In the genomic region with DNA sequence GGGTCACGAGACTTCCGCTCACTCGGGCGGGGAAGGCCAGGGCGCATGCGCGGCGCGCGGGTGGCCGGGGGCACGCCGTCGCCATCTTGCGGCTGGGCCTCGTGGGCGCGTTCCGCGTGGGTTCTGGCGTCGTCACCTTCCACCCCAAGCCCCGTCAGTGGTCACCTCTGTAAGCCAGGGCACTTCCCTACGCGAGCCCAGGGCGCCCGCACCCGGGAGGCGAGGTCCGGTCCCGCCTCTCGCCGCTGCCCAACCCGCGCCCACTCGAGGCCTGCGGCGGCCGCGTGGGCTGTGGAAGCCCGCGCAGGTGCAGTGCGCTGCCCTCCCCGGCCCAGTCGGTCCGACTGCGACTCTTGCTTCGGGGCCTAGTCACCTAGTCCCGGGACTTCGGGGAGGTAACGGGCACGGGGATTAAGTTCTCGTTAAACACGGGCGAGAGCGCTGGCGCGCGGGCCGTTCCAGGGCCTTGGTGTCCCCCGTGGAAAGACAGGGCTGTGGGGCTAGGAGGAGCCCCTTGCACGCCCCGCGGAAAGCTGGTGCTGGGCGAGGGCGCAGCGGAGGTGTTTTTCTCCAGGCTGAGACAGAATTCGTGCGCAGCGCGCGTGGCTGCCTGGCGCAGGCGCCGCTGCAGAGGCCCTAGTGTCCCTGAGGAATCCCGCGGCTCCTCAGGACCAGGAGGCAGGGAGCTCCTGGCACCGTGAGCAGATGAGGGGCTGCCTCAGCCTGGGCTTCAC, we compare ENCODE assay signal across 8 cellular contexts. TPM values are rescaled to one million over a fixed set of nuclear protein-coding genes. Genes with fewer than 3 reads are reported as not detected.
DNase-seq lines count a peak whose midpoint lies in the region; ATAC-seq and TF ChIP-seq lines count a peak whose summit lies in the region.

No MANE protein-coding gene starts in this region.

- peaks cover 0 to 1% (median 0%) of the 10 kb centered on the region in 7 donors for H3K9me3 Mint-ChIP-seq in CD4-positive, CD25-positive, alpha-beta regulatory T cell

- no TSS peak for BruUV-seq in IMR-90 (replicated peaks; lab: Mats Ljungman, UMichigan)

- H3K79me1 ChIP-seq in IMR-90 (ENCODE audit: low read depth in 1 of 2, low read length in 2 of 2), result peaks cover 5 to 58% of the 10 kb centered on the region in 2 experiments; a peak in 3 of 4 replicates

- dilution Hi-C loops in IMR-90 (cut with HindIII; ENCODE audit: low sequenced_read_pairs, unreplicated experiment), result no loop called here

- peak overlapping the region; percentile 85 for H3K18ac ChIP-seq in IMR-90 (ENCODE audit: low read depth, low read length)

- peak overlapping the region; percentile 92 to 94 (median 93) for H3K27ac Mint-ChIP-seq in CD4-positive, CD25-positive, alpha-beta regulatory T cell

- peak overlapping the region; percentile 62 for H3K4me3 ChIP-seq in CD4-positive, CD25-positive, alpha-beta regulatory T cell (ENCODE audit: low read depth, low read length)
- H3K4me3 ChIP-seq in IMR-90 (ENCODE audit: insufficient read depth, low read depth, low read length) (peak overlapping the region; percentile 87), neural cell (ENCODE audit: low read length) (peak overlapping the region; percentile 97), stomach (peak overlapping the region; percentile 68 to 98 (median 85))

- peak overlapping the region; percentile 88 for H3K4me2 ChIP-seq in IMR-90 (ENCODE audit: low read depth, low read length)
- peak overlapping the region; percentile 63 for H3K4me2 ChIP-seq in neural cell (ENCODE audit: low read length)

- H3K9me1 ChIP-seq in IMR-90 (ENCODE audit: insufficient read depth, low read length), result peaks cover 7% of the 10 kb centered on the region; the same call in 1 of the 2 replicates

- H3K9me3 ChIP-seq in CD4-positive, CD25-positive, alpha-beta regulatory T cell (ENCODE audit: control insufficient read depth in 2 of 2, low read length in 2 of 2), result no peaks in the 10 kb centered on the region
- H3K9me3 ChIP-seq in IMR-90 (ENCODE audit: control insufficient read depth, insufficient read depth, low read length), result no peaks in the 10 kb centered on the region
- no peaks in the 10 kb centered on the region for H3K9me3 ChIP-seq in neural cell (ENCODE audit: low read length)
- no peaks in the 10 kb centered on the region for H3K9me3 ChIP-seq in stomach

- peaks cover 13% of the 10 kb centered on the region for H3K79me2 ChIP-seq in neural cell (replicated peaks; ENCODE audit: insufficient read depth, low read length)

- H4K91ac ChIP-seq in IMR-90 (ENCODE audit: insufficient read depth, low read depth, low read length), result peak overlapping the region; percentile 98

- TF ChIP-seq EP300 in neural cell (conservative IDR thresholded peaks at IDR 0.05; ENCODE audit: poor library complexity, severe bottlenecking), result peak; percentile 79
- TF ChIP-seq EP300 in stomach (IDR thresholded peaks at IDR 0.05), result peak; percentile 30

- peak overlapping the region; percentile 68 for H2BK120ac ChIP-seq in IMR-90 (ENCODE audit: low read depth, low read length)

- peak overlapping the region; percentile 98 to 99 for H4K8ac ChIP-seq in IMR-90 (ENCODE audit: low read depth in 2 of 2, low read length in 2 of 2)

- ATAC-seq in CD4-positive, CD25-positive, alpha-beta regulatory T cell (ENCODE audit: low read depth in 2 of 2), result peak; percentile 31 to 37
- ATAC-seq in GM19452 (IDR thresholded peaks at IDR 0.05; ENCODE audit: unreplicated experiment), result peak; percentile 36
- ATAC-seq in IMR-90 (ENCODE audit: low read depth), result peak; percentile 4

- peak overlapping the region; percentile 95 for H4K5ac ChIP-seq in IMR-90 (ENCODE audit: low read depth, low read length)

- in situ Hi-C loops in IMR-90 (cut with MboI; ENCODE audit: low sequenced_read_pairs), result no loop called here

- TF ChIP-seq CTCF in IMR-90 (conservative IDR thresholded peaks at IDR 0.05; ENCODE audit: low read depth, low read length) (peak; percentile 30; the same call in 1 of the 2 replicates), RWPE1 (conservative IDR thresholded peaks at IDR 0.05; ENCODE audit: low read depth) (peak; percentile 46), neural cell (IDR thresholded peaks at IDR 0.05; ENCODE audit: poor library complexity, severe bottlenecking) (peak; percentile 63), stomach (IDR thresholded peaks at IDR 0.05) (peak in 2 of 7 experiments; percentile 7 to 39)

- H2AK9ac ChIP-seq in IMR-90 (replicated peaks; ENCODE audit: low read depth, low read length, poor library complexity), result peak overlapping the region; percentile 100

- no peak overlapping the region for H2BK20ac ChIP-seq in IMR-90 (ENCODE audit: low read depth, low read length)

- peak; percentile 93 to 97 (median 95) for DNase-seq in CD4-positive, CD25-positive, alpha-beta regulatory T cell
- DNase-seq in IMR-90 (peak; percentile 83), RWPE1 (ENCODE audit: low spot score) (peak; percentile 93), fibroblast of the conjunctiva (ENCODE audit: low read depth) (peak; percentile 77), stomach (peak; percentile 96)
- DNase-seq in activated effector memory CD4-positive, alpha-beta T cell treated with Interleukin-2 at 50 U/mL for 16 hours, result peak; percentile 91

- TF ChIP-seq POLR2A in IMR-90 (IDR thresholded peaks at IDR 0.05; ENCODE audit: low read depth, low read length) (peak; percentile 4; the same call in 1 of the 2 replicates), stomach (IDR thresholded peaks at IDR 0.05) (peak in 1 of 4 donors; percentile 60)

- H3K36me3 Mint-ChIP-seq in CD4-positive, CD25-positive, alpha-beta regulatory T cell, result peaks cover 3% of the 10 kb centered on the region

- H4K20me1 ChIP-seq in IMR-90 (ENCODE audit: insufficient read depth, low read length), result peaks cover 39% of the 10 kb centered on the region
- H4K20me1 ChIP-seq in neural cell (ENCODE audit: insufficient read depth), result no peaks in the 10 kb centered on the region

- intact Hi-C loops in IMR-90 (cut with micrococcal nuclease), result loop anchor here (2.0 kb wide), 1 partner anchor 151 kb away; the partner anchor contains the start of genes CENPX and LRRC45
- intact Hi-C loops in stomach (cut with DNase I; ENCODE audit: low total_unique reads), result no loop called here

- POLR2A ChIA-PET in IMR-90 (lab: Charles Lee; ENCODE audit: unreplicated experiment), result interaction anchor here (0.5 to 0.6 kb wide), 2 partner anchors 225 to 241 kb away, joined by 3 to 4 read pairs; no protein-coding TSS in a partner anchor
- POLR2A ChIA-PET in RWPE1 (lab: Yijun Ruan, JAX; ENCODE audit: low non-redundant PET), result no interaction called here

- H3F3A ChIP-seq in neural cell (ENCODE audit: insufficient read depth, low read length, poor library complexity, severe bottlenecking), result no peaks in the 10 kb centered on the region

- peak overlapping the region; percentile 100 for H2AK5ac ChIP-seq in IMR-90 (ENCODE audit: low read depth, low read length)

- no peak for TF ChIP-seq RAD21 in IMR-90 (IDR thresholded peaks at IDR 0.05; ENCODE audit: low read length)
- TF ChIP-seq RAD21 in neural cell (conservative IDR thresholded peaks at IDR 0.05), result no peak

- peaks cover 16% of the 10 kb centered on the region for H3K36me3 ChIP-seq in CD4-positive, CD25-positive, alpha-beta regulatory T cell (ENCODE audit: control insufficient read depth, insufficient read depth, low read length)
- H3K36me3 ChIP-seq in IMR-90 (ENCODE audit: control insufficient read depth, insufficient read depth, low read length) (peaks cover 23% of the 10 kb centered on the region), neural cell (ENCODE audit: insufficient read depth, low read length) (no peaks in the 10 kb centered on the region), stomach (peaks cover 22 to 29% (median 28%) of the 10 kb centered on the region in 4 donors)

- H3K23ac ChIP-seq in IMR-90 (ENCODE audit: low read depth, low read length), result peak overlapping the region; percentile 99

- H2AFZ ChIP-seq in IMR-90 (replicated peaks; ENCODE audit: low read length, poor library complexity) (peak overlapping the region; percentile 99), neural cell (ENCODE audit: low read depth, low read length) (peak overlapping the region; percentile 83)

- H3K4me3 Mint-ChIP-seq in CD4-positive, CD25-positive, alpha-beta regulatory T cell, result peak overlapping the region; percentile 87 to 91 (median 90)

- CTCF ChIA-PET in IMR-90 (lab: Yijun Ruan, JAX) (interaction anchor here (0.5 kb wide), 1 partner anchor 79 kb away, joined by 3 read pairs; no protein-coding TSS in a partner anchor), RWPE1 (lab: Yijun Ruan, JAX) (no interaction called here)

- WGBS in IMR-90 (ENCODE audit: extremely low coverage in 2 of 2, insufficient read length in 1 of 2), 2 experiments, result 2% methylated on average over 48 of the region's 78 CpGs; no CpG with 5 or more reads in 1 of the 2 experiments
- 0 to 1% (median 0%) methylated on average over 30 to 78 of the region's 78 CpGs for WGBS in stomach, 5 donors

- H2BK15ac ChIP-seq in IMR-90 (ENCODE audit: low read depth, low read length), result no peak overlapping the region; the same call in 2 of the 3 replicates

- H3K9ac ChIP-seq in IMR-90 (ENCODE audit: low read depth, low read length) (peak overlapping the region; percentile 97), neural cell (ENCODE audit: low read length) (peak overlapping the region; percentile 96)

- no peaks in the 10 kb centered on the region for H3K27me3 ChIP-seq in CD4-positive, CD25-positive, alpha-beta regulatory T cell (ENCODE audit: control insufficient read depth, insufficient read depth, low read length)
- H3K27me3 ChIP-seq in IMR-90 (ENCODE audit: control insufficient read depth, insufficient read depth, low read length) (no peaks in the 10 kb centered on the region), neural cell (ENCODE audit: insufficient read depth, low read depth, low read length) (no peaks in the 10 kb centered on the region), stomach (no peaks in the 10 kb centered on the region)

- H3K4me1 ChIP-seq in CD4-positive, CD25-positive, alpha-beta regulatory T cell (ENCODE audit: control insufficient read depth, insufficient read depth, low read length, poor library complexity, severe bottlenecking), result peaks cover 48% of the 10 kb centered on the region
- H3K4me1 ChIP-seq in IMR-90 (ENCODE audit: control insufficient read depth, insufficient read depth, low read length) (peaks cover 33% of the 10 kb centered on the region), stomach (peaks cover 38 to 65% (median 53%) of the 10 kb centered on the region in 4 donors)

- peak overlapping the region; percentile 91 for H3K56ac ChIP-seq in IMR-90 (ENCODE audit: extremely low read depth, insufficient read depth, low read length)

- peak overlapping the region; percentile 98 for H3K14ac ChIP-seq in IMR-90 (replicated peaks; ENCODE audit: low read depth, low read length)

- H2BK5ac ChIP-seq in IMR-90 (ENCODE audit: low read depth, low read length, poor library complexity, severe bottlenecking), result peak overlapping the region; percentile 99

- no peaks in the 10 kb centered on the region for H3K27me3 Mint-ChIP-seq in CD4-positive, CD25-positive, alpha-beta regulatory T cell

- no peaks in the 10 kb centered on the region for H3K9me2 ChIP-seq in neural cell (ENCODE audit: insufficient read depth, low read length)

- H3K4ac ChIP-seq in IMR-90 (ENCODE audit: low read depth, low read length), result peak overlapping the region; percentile 99

- peaks cover 0 to 50% (median 9%) of the 10 kb centered on the region in 4 donors for H3K4me1 Mint-ChIP-seq in CD4-positive, CD25-positive, alpha-beta regulatory T cell

- peak overlapping the region; percentile 97 for H3K27ac ChIP-seq in CD4-positive, CD25-positive, alpha-beta regulatory T cell (ENCODE audit: insufficient read depth, low read length, poor library complexity, severe bottlenecking)
- H3K27ac ChIP-seq in IMR-90 (ENCODE audit: insufficient read depth, low read length) (peak overlapping the region; percentile 99), RWPE1 (peak overlapping the region; percentile 97), neural cell (ENCODE audit: low read length) (peak overlapping the region; percentile 94), stomach (peak overlapping the region; percentile 92 to 100 (median 99))

RNA-seq across cellular contexts. Expression of gene ARHGDIA, which starts 0.4 kb away (rescaled TPM):
- 578 TPM for total RNA-seq in CD4-positive, CD25-positive, alpha-beta regulatory T cell
- polyA plus RNA-seq in CD4-positive, CD25-positive, alpha-beta regulatory T cell, result 100 to 1,000 TPM in 2 of 4 donors, 10 to 100 TPM in 2; 91.4 to 141 (median 99.4) TPM
- total RNA-seq in IMR-90 (2012; rRNA removed), result 62.7 and 77.2 TPM in 2 replicates
- 324 and 362 TPM in 2 replicates for polyA plus RNA-seq in IMR-90 (2012; rRNA removed)
- polyA plus RNA-seq in IMR-90 (2012; cell fraction: cytosol; rRNA removed), result 214 and 386 TPM in 2 replicates
- polyA plus RNA-seq in IMR-90 (2012; cell fraction: nucleus; rRNA removed; ENCODE audit: low replicate concordance), result 425 and 839 TPM in 2 replicates
- 16.1 and 26.9 TPM in 2 replicates for polyA plus RNA-seq in neural cell
- polyA minus RNA-seq in neural cell, result 27.8 and 42.6 TPM in 2 replicates
- 100 to 1,000 TPM in 3 of 5 donors, 10 to 100 TPM in 2; 57.1 to 435 (median 117) TPM for total RNA-seq in stomach
- 100 to 1,000 TPM; 154 to 240 (median 212) TPM for polyA plus RNA-seq in stomach

RNA-seq across cellular contexts. Expression of gene P4HB, which starts 11.2 kb away (rescaled TPM):
- total RNA-seq in CD4-positive, CD25-positive, alpha-beta regulatory T cell, result 231 TPM
- polyA plus RNA-seq in CD4-positive, CD25-positive, alpha-beta regulatory T cell, result 100 to 1,000 TPM; 186 to 216 (median 207) TPM
- 917 and 932 TPM in 2 replicates for total RNA-seq in IMR-90 (2012; rRNA removed)
- 530 and 599 TPM in 2 replicates for polyA plus RNA-seq in IMR-90 (2012; rRNA removed)
- 309 and 642 TPM in 2 replicates for polyA plus RNA-seq in IMR-90 (2012; cell fraction: cytosol; rRNA removed)
- 287 and 329 TPM in 2 replicates for polyA plus RNA-seq in IMR-90 (2012; cell fraction: nucleus; rRNA removed; ENCODE audit: low replicate concordance)
- polyA plus RNA-seq in neural cell, result 82.8 and 99.2 TPM in 2 replicates
- polyA minus RNA-seq in neural cell, result 82.8 and 86.2 TPM in 2 replicates
- 1,000 to 10,000 TPM in 2 of 5 donors, 100 to 1,000 TPM in 3; 401 to 1,308 (median 815) TPM for total RNA-seq in stomach
- 100 to 1,000 TPM; 426 to 709 (median 528) TPM for polyA plus RNA-seq in stomach

RNA-seq across cellular contexts. Expression of gene ALYREF, which starts 19.8 kb away (rescaled TPM):
- total RNA-seq in CD4-positive, CD25-positive, alpha-beta regulatory T cell, result 90.9 TPM
- polyA plus RNA-seq in CD4-positive, CD25-positive, alpha-beta regulatory T cell, result 10 to 100 TPM; 24.8 to 57.6 (median 39.6) TPM
- 144 and 159 TPM in 2 replicates for total RNA-seq in IMR-90 (2012; rRNA removed)
- polyA plus RNA-seq in IMR-90 (2012; rRNA removed), result 88.6 and 112 TPM in 2 replicates
- 102 and 133 TPM in 2 replicates for polyA plus RNA-seq in IMR-90 (2012; cell fraction: cytosol; rRNA removed)
- polyA plus RNA-seq in IMR-90 (2012; cell fraction: nucleus; rRNA removed; ENCODE audit: low replicate concordance), result 62.2 and 73.2 TPM in 2 replicates
- 73.3 and 81.4 TPM in 2 replicates for polyA plus RNA-seq in neural cell
- polyA minus RNA-seq in neural cell, result 69.3 and 80.3 TPM in 2 replicates
- total RNA-seq in stomach, result 100 to 1,000 TPM in 2 of 5 donors, 10 to 100 TPM in 2, 1 to 10 TPM in 1; 5.8 to 224 (median 90.1) TPM
- polyA plus RNA-seq in stomach, result 10 to 100 TPM; 33.6 to 42.3 (median 36.8) TPM

RNA-seq across cellular contexts. Expression of gene ANAPC11, which starts 20.0 kb away (rescaled TPM):
- total RNA-seq in CD4-positive, CD25-positive, alpha-beta regulatory T cell, result 44.4 TPM
- polyA plus RNA-seq in CD4-positive, CD25-positive, alpha-beta regulatory T cell, result 100 to 1,000 TPM; 262 to 331 (median 290) TPM
- total RNA-seq in IMR-90 (2012; rRNA removed) (183 and 242 TPM in 2 replicates), stomach (100 to 1,000 TPM in 3 of 5 donors, 10 to 100 TPM in 2; 49.8 to 141 (median 108) TPM)
- polyA plus RNA-seq in IMR-90 (2012; rRNA removed) (387 and 508 TPM in 2 replicates), neural cell (371 and 389 TPM in 2 replicates), stomach (100 to 1,000 TPM; 231 to 276 (median 257) TPM)
- polyA plus RNA-seq in IMR-90 (2012; cell fraction: cytosol; rRNA removed), result 1,074 and 1,088 TPM in 2 replicates
- 252 and 310 TPM in 2 replicates for polyA plus RNA-seq in IMR-90 (2012; cell fraction: nucleus; rRNA removed; ENCODE audit: low replicate concordance)
- 66.0 and 75.2 TPM in 2 replicates for polyA minus RNA-seq in neural cell

RNA-seq across cellular contexts. Expression of gene NPB, which starts 30.5 kb away (rescaled TPM):
- total RNA-seq in CD4-positive, CD25-positive, alpha-beta regulatory T cell, result not detected
- polyA plus RNA-seq in CD4-positive, CD25-positive, alpha-beta regulatory T cell, result under 1 TPM in 1 of 4 donors, not detected in 3; 0.10 TPM
- under 0.01 TPM in 1 of 2 replicates, not detected in the other for total RNA-seq in IMR-90 (2012; rRNA removed)
- 0.51 and 1.2 TPM in 2 replicates for polyA plus RNA-seq in IMR-90 (2012; rRNA removed)
- polyA plus RNA-seq in IMR-90 (2012; cell fraction: cytosol; rRNA removed), result 6.3 and 8.4 TPM in 2 replicates
- 0.63 and 1.9 TPM in 2 replicates for polyA plus RNA-seq in IMR-90 (2012; cell fraction: nucleus; rRNA removed; ENCODE audit: low replicate concordance)
- 1.3 and 1.7 TPM in 2 replicates for polyA plus RNA-seq in neural cell
- polyA minus RNA-seq in neural cell, result 2.5 and 4.4 TPM in 2 replicates
- 1 to 10 TPM in 2 of 5 donors, not detected in 3; 1.4 to 2.0 TPM for total RNA-seq in stomach
- polyA plus RNA-seq in stomach, result under 1 TPM in 2 of 3 donors, not detected in 1; 0.83 to 0.93 TPM

Comparison
In these comparisons a context has a peak if more than half of its experiments do, and no peak if none do; other contexts are left out.
1. Peak in every context shown above with its lines: DNase-seq, ATAC-seq, H3K4me3 ChIP-seq and H3K27ac ChIP-seq.